8 cellular contexts compared by ENCODE assay signal in genomic region chr14:69354383-69355154, GRCh38.
A peak's percentile ranks its signal among the peaks of the same experiment; 100 is the strongest.
DNase-seq lines count a peak whose midpoint lies in the region; ATAC-seq lines count a peak whose summit lies in the region.

No MANE protein-coding gene starts in this region.

- peak; percentile 6 for DNase-seq in NCI-H748 (lab: John Stamatoyannopoulos, UW; ENCODE audit: unreplicated experiment)
- DNase-seq in NCI-H748 treated with DMSO at 0.1 percent for 48 hours (lab: John Stamatoyannopoulos, UW) = no peak
- DNase-seq in activated CD4-positive, alpha-beta T cell treated with anti-CD3 and anti-CD28 coated beads, Interleukin-2, amount 50 U/mL, for 1 hour = peak; percentile 42
- peak; percentile 84 for DNase-seq in germinal center (ENCODE audit: low spot score)
- DNase-seq in stimulated activated CD8-positive, alpha-beta memory T cell treated with anti-CD3 and anti-CD28 coated beads, Interleukin-4, amount 100 ng/mL, for 4 hours (ENCODE audit: low read depth in 2 of 2, low spot score in 1 of 2) = peak; percentile 23 to 24
- DNase-seq in NCI-H446 treated with DMSO at 0.1 percent for 48 hours (lab: John Stamatoyannopoulos, UW) = no peak
- DNase-seq in iPS-NIHi7 (ENCODE audit: extremely low spot score) = no peak

- peak; percentile 87 for ATAC-seq in HG03139 (IDR thresholded peaks at IDR 0.05; ENCODE audit: unreplicated experiment)

Comparison
In these comparisons a context has a peak if more than half of its experiments do, and no peak if none do; other contexts are left out.
1. DNase-seq: peak in NCI-H748 (single experiment), activated CD4-positive, alpha-beta T cell treated with anti-CD3 and anti-CD28 coated beads, Interleukin-2, amount 50 U/mL, for 1 hour (single experiment), germinal center (single experiment) and stimulated activated CD8-positive, alpha-beta memory T cell treated with anti-CD3 and anti-CD28 coated beads, Interleukin-4, amount 100 ng/mL, for 4 hours (2 of 2); none in NCI-H748 treated with DMSO at 0.1 percent for 48 hours (single experiment), NCI-H446 treated with DMSO at 0.1 percent for 48 hours (single experiment) and iPS-NIHi7 (single experiment).